17 cellular contexts compared by ENCODE assay signal in the genomic region with DNA sequence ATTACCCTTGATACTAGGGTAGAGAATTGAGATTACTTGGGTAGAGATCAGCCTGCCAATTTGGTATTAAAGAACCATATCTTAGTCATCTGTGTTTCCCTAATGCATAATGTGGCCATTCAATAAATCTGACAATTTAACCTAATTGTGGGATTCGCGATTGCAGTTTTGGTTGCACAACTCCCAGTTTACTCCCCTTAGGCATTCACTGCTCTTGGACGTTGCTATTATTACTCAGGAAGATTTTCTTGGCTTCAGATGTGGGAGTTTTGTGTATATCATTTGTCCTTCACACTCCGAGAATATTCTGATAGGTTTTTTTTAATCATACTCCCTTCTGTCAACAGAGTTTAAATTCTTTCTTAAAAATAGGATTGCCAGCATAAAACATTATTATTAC.
"Had no signal": no experiment of that assay in that cellular context is flagged by ENCODE, and none has a peak within 500 bp of the region (broad histone marks: within the 10 kb centered on the region; RNA-seq: fewer than 3 reads in every experiment).

No MANE protein-coding gene starts in this region.

- H3K4me1 ChIP-seq: SJSA1 had no signal

- H3K4me3 ChIP-seq: SJSA1, SK-N-MC had no signal

- DNase-seq: KBM-7, MM.1S, NCI-H1092 treated with DMSO at 0.1 percent for 48 hours, NCI-H1436, NCI-H187, NCI-H2029, NCI-H2081 treated with DMSO at 0.1 percent for 48 hours, NCI-H2171, NCI-H524 treated with DMSO at 0.1 percent for 48 hours, NCI-H69, NCI-H774, Right ventricle myocardium superior, RPMI8226, SIG-M5 had no signal

- H3K36me3 ChIP-seq: SJSA1 had no signal

- H3K27ac ChIP-seq: HL-60, SJSA1, SK-N-MC had no signal

- H3K9me3 ChIP-seq: SJSA1 had no signal
